8 cellular contexts compared by ENCODE assay signal in the genomic region with DNA sequence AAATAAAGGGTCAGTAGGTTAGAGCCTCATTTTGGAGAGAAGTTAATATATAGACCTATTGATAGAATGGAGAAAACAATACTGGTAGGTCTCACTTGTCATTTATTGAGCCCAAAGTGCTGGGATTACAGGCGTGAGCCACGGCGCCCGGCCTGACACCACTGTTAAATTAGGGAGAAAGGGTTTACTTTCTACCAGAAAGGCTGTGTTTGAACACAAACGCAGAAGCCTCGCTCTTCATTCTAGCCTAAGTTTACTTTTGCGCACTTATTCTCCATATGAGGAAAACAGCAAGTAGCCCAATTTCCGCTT. TPM values are rescaled to one million over a fixed set of nuclear protein-coding genes. Genes with fewer than 3 reads are reported as not detected.
A peak's percentile ranks its signal among the peaks of the same experiment; 100 is the strongest.
DNase-seq lines count a peak whose midpoint lies in the region; ATAC-seq, FAIRE-seq and TF ChIP-seq lines count a peak whose summit lies in the region.

No MANE protein-coding gene starts in this region.

- intact Hi-C loops in activated T-helper 1 cell treated with anti-CD3 and anti-CD28 coated beads, Interleukin-12 subunit alpha, Interleukin-12 subunit beta, Interleukin-2, Interleukin-4 antibody, amounts not matched to agents 30 ng/mL and 10 ng/mL and 1 ng/mL, durations not matched to agents 14 hours and 24 hours and 36 hours (cut with micrococcal nuclease) = loop anchor here (5.0 kb wide), 2 partner anchors 38 to 108 kb away; a partner anchor contains a TSS
- intact Hi-C loops in kidney (cut with DNase I) = no loop called here
- intact Hi-C loops in stomach (cut with DNase I; ENCODE audit: low total_unique reads) = no loop called here

- H3K4me3 Mint-ChIP-seq in activated T-helper 1 cell treated with anti-CD3 and anti-CD28 coated beads, Interleukin-12 subunit alpha, Interleukin-12 subunit beta, Interleukin-2, Interleukin-4 antibody, amounts not matched to agents 30 ng/mL and 10 ng/mL and 1 ng/mL, durations not matched to agents 14 hours and 24 hours and 36 hours = peak overlapping the region; percentile 99

- no peak for ATAC-seq in SK-N-SH treated with all-trans-retinoic acid at 6 μM for 48 hours

- H3K4me1 ChIP-seq in SK-N-SH (ENCODE audit: control insufficient read depth in 1 of 2, insufficient read depth in 2 of 2, low read depth in 1 of 2, low read length in 1 of 2) (peaks cover 4% of the 10 kb centered on the region in 2 experiments; a peak in 3 of 4 replicates), kidney (ENCODE audit: control insufficient read depth in 1 of 2, insufficient read depth in 1 of 2, low read depth in 1 of 2, low read length in 2 of 2) (peaks cover 0 to 2% of the 10 kb centered on the region in 2 donors), stomach (peaks cover 8 to 32% (median 19%) of the 10 kb centered on the region in 4 donors)

- H3K4me1 Mint-ChIP-seq in activated T-helper 1 cell treated with anti-CD3 and anti-CD28 coated beads, Interleukin-12 subunit alpha, Interleukin-12 subunit beta, Interleukin-2, Interleukin-4 antibody, amounts not matched to agents 30 ng/mL and 10 ng/mL and 1 ng/mL, durations not matched to agents 14 hours and 24 hours and 36 hours (ENCODE audit: low read depth) = peaks cover 20% of the 10 kb centered on the region

- H3K4me3 ChIP-seq in SK-N-SH (ENCODE audit: low read depth in 2 of 2, low read length in 1 of 2) (peak overlapping the region; percentile 76 to 80), kidney (ENCODE audit: low read length in 2 of 2) (peak overlapping the region; percentile 60 to 88), stomach (peak overlapping the region; percentile 74 to 89 (median 85))

- no peak for TF ChIP-seq POLR2A in stomach (IDR thresholded peaks at IDR 0.05)

- CTCF ChIA-PET in SK-N-SH (lab: Yijun Ruan, JAX) = no interaction called here

- H3K27ac Mint-ChIP-seq in activated T-helper 1 cell treated with anti-CD3 and anti-CD28 coated beads, Interleukin-12 subunit alpha, Interleukin-12 subunit beta, Interleukin-2, Interleukin-4 antibody, amounts not matched to agents 30 ng/mL and 10 ng/mL and 1 ng/mL, durations not matched to agents 14 hours and 24 hours and 36 hours = peak overlapping the region; percentile 98

- H3K27me3 Mint-ChIP-seq in activated T-helper 1 cell treated with anti-CD3 and anti-CD28 coated beads, Interleukin-12 subunit alpha, Interleukin-12 subunit beta, Interleukin-2, Interleukin-4 antibody, amounts not matched to agents 30 ng/mL and 10 ng/mL and 1 ng/mL, durations not matched to agents 14 hours and 24 hours and 36 hours (ENCODE audit: insufficient read depth) = peaks cover 1% of the 10 kb centered on the region

- H3K9me3 ChIP-seq in SK-N-SH (no peaks in the 10 kb centered on the region), kidney (ENCODE audit: control insufficient read depth in 1 of 2, low read length in 2 of 2) (no peaks in the 10 kb centered on the region), stomach (no peaks in the 10 kb centered on the region)

- H3K4me2 ChIP-seq in SK-N-SH = peak overlapping the region; percentile 91; the same call in 1 of the 2 replicates

- TF ChIP-seq EP300 in SK-N-SH (IDR thresholded peaks at IDR 0.05; ENCODE audit: borderline replicate concordance in 1 of 2, low read depth in 1 of 2, low read length in 1 of 2) (no peak), stomach (IDR thresholded peaks at IDR 0.05) (no peak)

- POLR2A ChIA-PET in SK-N-SH (lab: Yijun Ruan, JAX) = no interaction called here

- WGBS in SK-N-SH (ENCODE audit: low lambda C conversion rate) = 87% methylated on average over 8 of the region's 8 CpGs
- WGBS in stomach, 5 donors = 78 to 86% (median 81%) methylated on average over 8 of the region's 8 CpGs

- no peak for TF ChIP-seq CTCF in SK-N-SH (IDR thresholded peaks at IDR 0.05)
- no peak for TF ChIP-seq CTCF in kidney (IDR thresholded peaks at IDR 0.05; ENCODE audit: borderline replicate concordance, extremely low read depth, insufficient read depth)
- TF ChIP-seq CTCF in stomach (IDR thresholded peaks at IDR 0.05) = no peak

- no peak for TF ChIP-seq RAD21 in SK-N-SH (IDR thresholded peaks at IDR 0.05; ENCODE audit: low read length)

- no peaks in the 10 kb centered on the region for H3K9me3 Mint-ChIP-seq in activated T-helper 1 cell treated with anti-CD3 and anti-CD28 coated beads, Interleukin-12 subunit alpha, Interleukin-12 subunit beta, Interleukin-2, Interleukin-4 antibody, amounts not matched to agents 30 ng/mL and 10 ng/mL and 1 ng/mL, durations not matched to agents 14 hours and 24 hours and 36 hours

- DNase-seq in SK-N-SH (no peak), kidney (no peak), stomach (no peak), NCI-H1436 (lab: John Stamatoyannopoulos, UW) (no peak), NCI-H1048 (lab: John Stamatoyannopoulos, UW) (no peak), cortex of kidney (lab: John Stamatoyannopoulos, UW) (no peak)
- DNase-seq in activated T-helper 1 cell treated with anti-CD3 and anti-CD28 coated beads, Interleukin-12 subunit alpha, Interleukin-12 subunit beta, Interleukin-2, Interleukin-4 antibody, amounts not matched to agents 30 ng/mL and 10 ng/mL and 1 ng/mL, durations not matched to agents 14 hours and 24 hours and 36 hours (ENCODE audit: low spot score) = no peak

- peaks cover 3% of the 10 kb centered on the region for H3F3A ChIP-seq in SK-N-SH (replicated peaks; ENCODE audit: insufficient read depth)

- peak overlapping the region in 1 of 2 experiments; percentile 80; a peak in 2 of 4 replicates for H3K27ac ChIP-seq in SK-N-SH (ENCODE audit: low read depth in 2 of 2, low read length in 1 of 2)
- H3K27ac ChIP-seq in kidney (ENCODE audit: low read depth in 2 of 2, low read length in 2 of 2) = peak overlapping the region; percentile 26 to 69
- H3K27ac ChIP-seq in stomach = peak overlapping the region; percentile 43 to 91 (median 88)

- FAIRE-seq in kidney (lab: Jason Lieb, UNC) = no peak

- H3K36me3 ChIP-seq in SK-N-SH (replicated peaks in 1 of 2; ENCODE audit: control insufficient read depth in 1 of 2, insufficient read depth in 2 of 2, low read length in 1 of 2) = peaks cover 9 to 25% of the 10 kb centered on the region in 2 experiments
- peaks cover 5 to 10% of the 10 kb centered on the region in 2 donors for H3K36me3 ChIP-seq in kidney (ENCODE audit: control insufficient read depth in 1 of 2, insufficient read depth in 2 of 2, low read length in 2 of 2)
- H3K36me3 ChIP-seq in stomach = peaks cover 7 to 20% (median 16%) of the 10 kb centered on the region in 4 donors

- H3K9ac ChIP-seq in SK-N-SH (peak overlapping the region; percentile 82; the same call in 1 of the 2 replicates), kidney (ENCODE audit: low read length in 2 of 2) (peak overlapping the region in 1 of 2 donors; percentile 5)

- H3K9me2 ChIP-seq in SK-N-SH = no peaks in the 10 kb centered on the region

- no peaks in the 10 kb centered on the region for H3K27me3 ChIP-seq in SK-N-SH (ENCODE audit: insufficient read depth)
- no peaks in the 10 kb centered on the region for H3K27me3 ChIP-seq in stomach

- H2AFZ ChIP-seq in SK-N-SH (ENCODE audit: low read depth) = peak overlapping the region; percentile 90

- H3K36me3 Mint-ChIP-seq in activated T-helper 1 cell treated with anti-CD3 and anti-CD28 coated beads, Interleukin-12 subunit alpha, Interleukin-12 subunit beta, Interleukin-2, Interleukin-4 antibody, amounts not matched to agents 30 ng/mL and 10 ng/mL and 1 ng/mL, durations not matched to agents 14 hours and 24 hours and 36 hours (ENCODE audit: low read depth) = peaks cover 13% of the 10 kb centered on the region

- peaks cover 4% of the 10 kb centered on the region; the same call in 1 of the 2 replicates for H4K20me1 ChIP-seq in SK-N-SH (ENCODE audit: insufficient read depth)

- peaks cover 43% of the 10 kb centered on the region for H3K79me2 ChIP-seq in SK-N-SH (ENCODE audit: insufficient read depth)

RNA-seq across cellular contexts. Expression of a gene that starts 0.7 kb away (rescaled TPM):
- polyA plus RNA-seq in SK-N-SH (2012; rRNA removed) (27.2 and 38.2 TPM in 2 replicates), kidney (ENCODE audit: insufficient read depth, low read depth, low replicate concordance) (24.0 TPM), stomach (10 to 100 TPM; 14.5 to 35.3 (median 25.7) TPM)
- 20.6 and 21.1 TPM in 2 replicates for polyA plus RNA-seq in SK-N-SH (2012; cell fraction: cytosol; rRNA removed)
- 104 and 162 TPM in 2 replicates for polyA plus RNA-seq in SK-N-SH (2012; cell fraction: nucleus; rRNA removed)
- 92.7 and 98.5 TPM in 2 replicates for total RNA-seq in activated T-helper 1 cell treated with anti-CD3 and anti-CD28 coated beads, Interleukin-12 subunit alpha, Interleukin-12 subunit beta, Interleukin-2, Interleukin-4 antibody, amounts not matched to agents 30 ng/mL and 10 ng/mL and 1 ng/mL, durations not matched to agents 14 hours and 24 hours and 36 hours
- total RNA-seq in kidney (62.3 TPM), stomach (10 to 100 TPM; 40.3 to 99.1 (median 75.3) TPM)

RNA-seq across cellular contexts. Expression of a gene that starts 27.0 kb away (rescaled TPM):
- polyA plus RNA-seq in SK-N-SH (2012; rRNA removed) (136 and 173 TPM in 2 replicates), kidney (ENCODE audit: insufficient read depth, low read depth, low replicate concordance) (134 TPM), stomach (100 to 1,000 TPM; 105 to 130 (median 115) TPM)
- polyA plus RNA-seq in SK-N-SH (2012; cell fraction: cytosol; rRNA removed) = 182 and 217 TPM in 2 replicates
- 123 and 203 TPM in 2 replicates for polyA plus RNA-seq in SK-N-SH (2012; cell fraction: nucleus; rRNA removed)
- 81.4 and 85.2 TPM in 2 replicates for total RNA-seq in activated T-helper 1 cell treated with anti-CD3 and anti-CD28 coated beads, Interleukin-12 subunit alpha, Interleukin-12 subunit beta, Interleukin-2, Interleukin-4 antibody, amounts not matched to agents 30 ng/mL and 10 ng/mL and 1 ng/mL, durations not matched to agents 14 hours and 24 hours and 36 hours
- total RNA-seq in kidney (71.7 TPM), stomach (10 to 100 TPM in 4 of 5 donors, 1 to 10 TPM in 1; 2.0 to 95.1 (median 48.3) TPM)

RNA-seq across cellular contexts. Expression of a gene that starts 38.3 kb away (rescaled TPM):
- 3.2 and 4.4 TPM in 2 replicates for polyA plus RNA-seq in SK-N-SH (2012; rRNA removed)
- polyA plus RNA-seq in SK-N-SH (2012; cell fraction: cytosol; rRNA removed) = 1.6 and 2.3 TPM in 2 replicates
- polyA plus RNA-seq in SK-N-SH (2012; cell fraction: nucleus; rRNA removed) = 6.7 and 7.9 TPM in 2 replicates
- total RNA-seq in activated T-helper 1 cell treated with anti-CD3 and anti-CD28 coated beads, Interleukin-12 subunit alpha, Interleukin-12 subunit beta, Interleukin-2, Interleukin-4 antibody, amounts not matched to agents 30 ng/mL and 10 ng/mL and 1 ng/mL, durations not matched to agents 14 hours and 24 hours and 36 hours = 3.4 TPM in 2 replicates
- total RNA-seq in kidney = 8.8 TPM
- 9.1 TPM for polyA plus RNA-seq in kidney (ENCODE audit: insufficient read depth, low read depth, low replicate concordance)
- 10 to 100 TPM in 1 of 5 donors, 1 to 10 TPM in 3, not detected in 1; 2.7 to 31.5 (median 2.9) TPM for total RNA-seq in stomach
- polyA plus RNA-seq in stomach = 10 to 100 TPM in 1 of 3 donors, 1 to 10 TPM in 2; 4.0 to 12.8 (median 6.3) TPM

RNA-seq across cellular contexts. Expression of a gene that starts 43.3 kb away (rescaled TPM):
- polyA plus RNA-seq in SK-N-SH (2012; rRNA removed) = 9.2 and 10.3 TPM in 2 replicates
- 6.6 and 8.1 TPM in 2 replicates for polyA plus RNA-seq in SK-N-SH (2012; cell fraction: cytosol; rRNA removed)
- 6.9 and 10.4 TPM in 2 replicates for polyA plus RNA-seq in SK-N-SH (2012; cell fraction: nucleus; rRNA removed)
- 24.4 and 24.7 TPM in 2 replicates for total RNA-seq in activated T-helper 1 cell treated with anti-CD3 and anti-CD28 coated beads, Interleukin-12 subunit alpha, Interleukin-12 subunit beta, Interleukin-2, Interleukin-4 antibody, amounts not matched to agents 30 ng/mL and 10 ng/mL and 1 ng/mL, durations not matched to agents 14 hours and 24 hours and 36 hours
- 40.4 TPM for total RNA-seq in kidney
- 9.1 TPM for polyA plus RNA-seq in kidney (ENCODE audit: insufficient read depth, low read depth, low replicate concordance)
- total RNA-seq in stomach = 10 to 100 TPM in 4 of 5 donors, 1 to 10 TPM in 1; 8.1 to 41.4 (median 20.9) TPM
- 1 to 10 TPM; 4.5 to 5.2 (median 4.6) TPM for polyA plus RNA-seq in stomach

RNA-seq across cellular contexts. Expression of a gene that starts 48.0 kb away (rescaled TPM):
- polyA plus RNA-seq in SK-N-SH (2012; rRNA removed) (18.0 and 25.7 TPM in 2 replicates), kidney (ENCODE audit: insufficient read depth, low read depth, low replicate concordance) (67.2 TPM), stomach (10 to 100 TPM in 1 of 3 donors, 1 to 10 TPM in 2; 7.5 to 17.7 (median 8.7) TPM)
- polyA plus RNA-seq in SK-N-SH (2012; cell fraction: cytosol; rRNA removed) = 25.4 and 34.1 TPM in 2 replicates
- 5.4 and 9.7 TPM in 2 replicates for polyA plus RNA-seq in SK-N-SH (2012; cell fraction: nucleus; rRNA removed)
- total RNA-seq in activated T-helper 1 cell treated with anti-CD3 and anti-CD28 coated beads, Interleukin-12 subunit alpha, Interleukin-12 subunit beta, Interleukin-2, Interleukin-4 antibody, amounts not matched to agents 30 ng/mL and 10 ng/mL and 1 ng/mL, durations not matched to agents 14 hours and 24 hours and 36 hours = 1.6 TPM in 2 replicates
- total RNA-seq in kidney (17.1 TPM), stomach (10 to 100 TPM in 1 of 5 donors, under 1 TPM in 1, not detected in 3; 0.43 to 40.8 TPM)
